13 cellular contexts compared by ENCODE assay signal in the genomic region with DNA sequence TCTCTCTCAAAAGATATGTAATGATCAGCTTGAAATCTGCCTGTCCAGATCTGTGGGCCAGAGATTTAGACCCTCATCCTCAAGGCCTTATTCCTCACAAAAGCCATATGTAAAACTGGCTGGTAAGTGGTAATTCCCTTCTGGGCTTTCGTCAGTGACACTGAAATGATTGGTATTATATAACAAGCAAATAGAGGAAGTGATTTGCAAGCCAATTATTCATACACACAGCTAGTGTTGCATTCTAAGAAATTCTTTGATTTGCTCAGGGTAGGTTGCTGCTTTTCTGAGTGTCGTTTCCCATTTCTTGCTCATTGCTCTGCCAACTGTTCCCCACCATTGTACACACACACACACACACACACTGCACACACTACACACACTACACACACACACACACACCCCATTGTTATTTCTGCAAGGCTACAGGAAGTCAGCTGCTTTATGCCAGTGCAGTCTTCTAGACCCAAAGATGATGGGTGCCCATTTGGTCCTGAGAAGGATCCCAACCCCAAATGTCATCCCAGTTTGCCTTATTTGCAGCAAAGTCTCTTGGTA.
"Had no signal": no experiment of that assay in that cellular context is flagged by ENCODE, and none has a peak within 500 bp of the region (broad histone marks: within the 10 kb centered on the region; RNA-seq: fewer than 3 reads in every experiment).

No MANE protein-coding gene starts in this region.

- H3K36me3 ChIP-seq: esophagus squamous epithelium, stomach, WERI-Rb-1 had no signal

- H3K9me3 ChIP-seq: esophagus squamous epithelium, stomach, testis had no signal

- H3K4me3 ChIP-seq: esophagus squamous epithelium, stomach, testis had no signal

- ATAC-seq: effector memory CD8-positive, alpha-beta T cell; natural killer cell treated with Interleukin-12 subunit alpha and Interleukin-12 subunit beta and Interleukin-15 and Interleukin-18, amount 100 ng/mL, for 72 hours; sciatic nerve; stimulated activated effector memory CD8-positive, alpha-beta T cell treated with anti-CD3 and anti-CD28 coated beads, Interleukin-12 subunit alpha, Interleukin-12 subunit beta, amount 100 ng/mL, for 72 hours had no signal

- H3K27ac ChIP-seq: esophagus squamous epithelium, testis, WERI-Rb-1 had no signal

- H3K27me3 ChIP-seq: esophagus squamous epithelium, stomach, testis had no signal

- DNase-seq: activated CD4-positive, alpha-beta T cell treated with anti-CD3 and anti-CD28 coated beads for 1 hour; activated CD4-positive, alpha-beta T cell treated with anti-CD3 and anti-CD28 coated beads, Interleukin-2, amount 50 U/mL, for 4 hours; activated gamma-delta T cell treated with Interleukin-2 at 50 U/mL for 16 hours; activated T-cell treated with anti-CD3 and anti-CD28 coated beads for 4 hours; effector memory CD8-positive, alpha-beta T cell; esophagus squamous epithelium; stimulated activated CD4-positive, alpha-beta T cell treated with anti-CD3 and anti-CD28 coated beads, Interleukin-4, amount 100 ng/mL, for 24 hours; stomach; testis; WERI-Rb-1 had no signal

- H3K4me1 ChIP-seq: testis had no signal
